1 cellular context compared by ENCODE assay signal in genomic region chr6:116156405-116157326, GRCh38.
TF ChIP-seq lines count a peak whose summit lies in the region.

No MANE protein-coding gene starts in this region.

TF ChIP-seq in K562, 482 proteins besides CTCF, POLR2A, EP300 and RAD21 (continued from another document):
- TF ChIP-seq MYNN (IDR thresholded peaks at IDR 0.05) (no peak), MYNN (CRISPR knock-in tag; IDR thresholded peaks at IDR 0.05) (no peak), CBFB (CRISPR knock-in tag; IDR thresholded peaks at IDR 0.05) (no peak), MAFK (IDR thresholded peaks at IDR 0.05; ENCODE audit: low read length) (peak; percentile 56; the same call in 1 of the 2 replicates), SMARCE1 (IDR thresholded peaks at IDR 0.05) (peak; percentile 71; the same call in 1 of the 2 replicates), NCOA2 (IDR thresholded peaks at IDR 0.05; ENCODE audit: partially characterized antibody in 2 of 2) (peak in 1 of 2 experiments; percentile 36), CTBP1 (IDR thresholded peaks at IDR 0.05; ENCODE audit: borderline replicate concordance) (no peak), TAL1 (IDR thresholded peaks at IDR 0.05) (peak; percentile 71), CEBPB (tag; IDR thresholded peaks at IDR 0.05) (peak; percentile 73), DIDO1 (tag; IDR thresholded peaks at IDR 0.05; ENCODE audit: low read depth) (no peak), HDAC2 (IDR thresholded peaks at IDR 0.05) (peak; percentile 75; the same call in 1 of the 2 replicates), POLR2AphosphoS5 (IDR thresholded peaks at IDR 0.05; ENCODE audit: control insufficient read depth, insufficient read depth, low read depth, low read length) (no peak), NR4A1 (CRISPR knock-in tag; IDR thresholded peaks at IDR 0.05) (no peak), NR4A1 (tag; IDR thresholded peaks at IDR 0.05) (no peak), ZNF511 (CRISPR knock-in tag; IDR thresholded peaks at IDR 0.05) (no peak), ZNF146 (CRISPR knock-in tag; IDR thresholded peaks at IDR 0.05; ENCODE audit: unreplicated experiment) (no peak), HNRNPUL1 (IDR thresholded peaks at IDR 0.05; ENCODE audit: low read length) (no peak), HMBOX1 (IDR thresholded peaks at IDR 0.05) (peak; percentile 82), MTA2 (IDR thresholded peaks at IDR 0.05; ENCODE audit: low read depth) (peak; percentile 58; the same call in 1 of the 2 replicates), TBP (optimal IDR thresholded peaks at IDR 0.05; ENCODE audit: low read depth, low read length) (no peak), C11orf30 (IDR thresholded peaks at IDR 0.05; ENCODE audit: low read depth) (peak; percentile 86), KDM2B (CRISPR knock-in tag; IDR thresholded peaks at IDR 0.05) (no peak), ZNF431 (CRISPR knock-in tag; IDR thresholded peaks at IDR 0.05) (no peak), PBX2 (CRISPR knock-in tag; IDR thresholded peaks at IDR 0.05; ENCODE audit: low read depth) (no peak), PBX2 (tag; conservative IDR thresholded peaks at IDR 0.05; ENCODE audit: low read depth) (peak; percentile 47; the same call in 1 of the 2 replicates), MAFG (tag; conservative IDR thresholded peaks at IDR 0.05) (peak; percentile 92), PTRF (tag; IDR thresholded peaks at IDR 0.05) (no peak), NCOA4 (IDR thresholded peaks at IDR 0.05; ENCODE audit: partially characterized antibody) (no peak), BRF2 (IDR thresholded peaks at IDR 0.05; ENCODE audit: borderline replicate concordance, insufficient read depth, insufficient read length) (no peak), CEBPG (CRISPR knock-in tag; IDR thresholded peaks at IDR 0.05) (no peak), CEBPG (tag; conservative IDR thresholded peaks at IDR 0.05 in 1 of 2, IDR thresholded peaks at IDR 0.05 in 1 of 2) (peak in 1 of 2 experiments; percentile 37; a peak in 1 of 4 replicates), ATF1 (CRISPR knock-in tag; IDR thresholded peaks at IDR 0.05) (no peak), ATF1 (tag; IDR thresholded peaks at IDR 0.05) (peak; percentile 67), NFRKB (IDR thresholded peaks at IDR 0.05; ENCODE audit: low read depth) (peak; percentile 34; the same call in 1 of the 2 replicates), PRPF4 (IDR thresholded peaks at IDR 0.05; ENCODE audit: insufficient read depth, low read depth, low read length, poor library complexity, severe bottlenecking) (no peak), GATAD2B (IDR thresholded peaks at IDR 0.05; ENCODE audit: borderline replicate concordance) (no peak), ZFP30 (CRISPR knock-in tag; IDR thresholded peaks at IDR 0.05; ENCODE audit: borderline replicate concordance) (no peak), REST (CRISPR knock-in tag; IDR thresholded peaks at IDR 0.05; ENCODE audit: low read depth) (no peak), BRF1 (IDR thresholded peaks at IDR 0.05; ENCODE audit: borderline replicate concordance, extremely low read depth, insufficient read length) (no peak), ZNF175 (CRISPR knock-in tag; IDR thresholded peaks at IDR 0.05; ENCODE audit: low read depth) (peak; percentile 48; the same call in 1 of the 2 replicates), FUS (optimal IDR thresholded peaks at IDR 0.05; ENCODE audit: low read depth, low read length) (no peak)
